20 cellular contexts compared by ENCODE assay signal in genomic region chr12:27396416-27396815, GRCh38. TPM values are rescaled to one million over a fixed set of nuclear protein-coding genes. Genes with fewer than 3 reads are reported as not detected.
"Had no signal": no experiment of that assay in that cellular context is flagged by ENCODE, and none has a peak within 500 bp of the region (broad histone marks: within the 10 kb centered on the region; RNA-seq: fewer than 3 reads in every experiment).

No MANE protein-coding gene starts in this region.

- H3K27ac ChIP-seq: cardiac muscle cell, esophagus squamous epithelium, hepatocyte, ovary, thyroid gland had no signal

- H3K4me3 Mint-ChIP-seq: activated B cell treated with CpG ODN at 0.5 μM for 24 hours; activated CD4-positive, alpha-beta memory T cell treated with anti-CD3 and anti-CD28 coated beads for 36 hours; activated naive CD8-positive, alpha-beta T cell treated with anti-CD3 and anti-CD28 coated beads for 36 hours; dendritic cell treated with granulocyte-macrophage colony-stimulating factor and Interleukin-4, amounts not matched to agents 40 ng/mL and 50 ng/mL, for 4 days; neural crest cell; stimulated activated naive B cell treated with anti-CD40 and anti-IgM and Interleukin-4, amounts not matched to agents 10 μg/mL and 1 μg/mL and 100 μg/mL, for 72 hours had no signal

- H2AFZ ChIP-seq: hepatocyte had no signal

- H3K36me3 ChIP-seq: cardiac muscle cell, ovary, thyroid gland had no signal

- DNase-seq: activated B cell treated with CpG ODN at 0.5 μM for 24 hours; activated CD4-positive, alpha-beta memory T cell treated with anti-CD3 and anti-CD28 coated beads for 36 hours; activated CD4-positive, alpha-beta T cell treated with anti-CD3 and anti-CD28 coated beads for 4 hours; activated naive CD8-positive, alpha-beta T cell treated with anti-CD3 and anti-CD28 coated beads for 36 hours; activated T-cell treated with anti-CD3 and anti-CD28 coated beads for 4 hours; effector memory CD4-positive, alpha-beta T cell; esophagus squamous epithelium; left cardiac atrium; midbrain; ovary; stimulated activated naive B cell treated with anti-CD40 and anti-IgM and Interleukin-4, amounts not matched to agents 10 μg/mL and 1 μg/mL and 100 μg/mL, for 72 hours; thyroid gland had no signal

- H3K79me2 ChIP-seq: hepatocyte had no signal

- H3K9me3 Mint-ChIP-seq: activated B cell treated with CpG ODN at 0.5 μM for 24 hours; activated CD4-positive, alpha-beta memory T cell treated with anti-CD3 and anti-CD28 coated beads for 36 hours; activated naive CD8-positive, alpha-beta T cell treated with anti-CD3 and anti-CD28 coated beads for 36 hours; dendritic cell treated with granulocyte-macrophage colony-stimulating factor and Interleukin-4, amounts not matched to agents 40 ng/mL and 50 ng/mL, for 4 days; neural crest cell; stimulated activated naive B cell treated with anti-CD40 and anti-IgM and Interleukin-4, amounts not matched to agents 10 μg/mL and 1 μg/mL and 100 μg/mL, for 72 hours had no signal

- H3K4me2 ChIP-seq: hepatocyte had no signal

- H3K27me3 Mint-ChIP-seq: activated B cell treated with CpG ODN at 0.5 μM for 24 hours; dendritic cell treated with granulocyte-macrophage colony-stimulating factor and Interleukin-4, amounts not matched to agents 40 ng/mL and 50 ng/mL, for 4 days; stimulated activated naive B cell treated with anti-CD40 and anti-IgM and Interleukin-4, amounts not matched to agents 10 μg/mL and 1 μg/mL and 100 μg/mL, for 72 hours had no signal

- H3K27me3 ChIP-seq: cardiac muscle cell, esophagus squamous epithelium, hepatocyte, thyroid gland had no signal

- ATAC-seq: left cardiac atrium; stimulated activated naive B cell treated with anti-CD40 and anti-IgM and Interleukin-4, amounts not matched to agents 10 μg/mL and 1 μg/mL and 100 μg/mL, for 72 hours had no signal

- H3K36me3 Mint-ChIP-seq: activated CD4-positive, alpha-beta memory T cell treated with anti-CD3 and anti-CD28 coated beads for 36 hours had no signal

- H3K4me1 Mint-ChIP-seq: activated B cell treated with CpG ODN at 0.5 μM for 24 hours; activated naive CD8-positive, alpha-beta T cell treated with anti-CD3 and anti-CD28 coated beads for 36 hours; neural crest cell; stimulated activated naive B cell treated with anti-CD40 and anti-IgM and Interleukin-4, amounts not matched to agents 10 μg/mL and 1 μg/mL and 100 μg/mL, for 72 hours had no signal

- H3K27ac Mint-ChIP-seq: activated B cell treated with CpG ODN at 0.5 μM for 24 hours; activated CD4-positive, alpha-beta memory T cell treated with anti-CD3 and anti-CD28 coated beads for 36 hours; activated naive CD8-positive, alpha-beta T cell treated with anti-CD3 and anti-CD28 coated beads for 36 hours; dendritic cell treated with granulocyte-macrophage colony-stimulating factor and Interleukin-4, amounts not matched to agents 40 ng/mL and 50 ng/mL, for 4 days had no signal

- H3K4me3 ChIP-seq: cardiac muscle cell, esophagus squamous epithelium, hepatocyte, lung, ovary, thyroid gland had no signal

- H3K4me1 ChIP-seq: esophagus squamous epithelium, thyroid gland had no signal

RNA-seq across cellular contexts. Expression of gene SMCO2, which starts 50.1 kb away (rescaled TPM):
- total RNA-seq: activated B cell treated with CpG ODN at 0.5 μM for 24 hours; activated naive CD8-positive, alpha-beta T cell treated with anti-CD3 and anti-CD28 coated beads for 36 hours; cardiac muscle cell; chondrocyte; fibroblast of villous mesenchyme; hepatocyte; left cardiac atrium; neural crest cell; ovary; thyroid gland; ureter had no signal
- polyA plus RNA-seq: cardiac muscle cell, hepatocyte, ovary had no signal
